In genomic region chr3:182081096-182081495, GRCh38 we compare ENCODE assay signal across 20 cellular contexts.
DNase-seq lines count a peak whose midpoint lies in the region; ATAC-seq, FAIRE-seq and TF ChIP-seq lines count a peak whose summit lies in the region.
"Had no signal": no experiment of that assay in that cellular context is flagged by ENCODE, and none has a peak within 500 bp of the region (broad histone marks: within the 10 kb centered on the region; RNA-seq: fewer than 3 reads in every experiment).

No MANE protein-coding gene starts in this region.

- dilution Hi-C loops in endothelial cell of umbilical vein (cut with MboI; ENCODE audit: extremely low pct_ligation_motif_present, low sequenced_read_pairs), result no loop called here

- no peaks in the 10 kb centered on the region for H3K36me3 Mint-ChIP-seq in neural progenitor cell

- H3K27ac ChIP-seq in HUES64 (ENCODE audit: low read depth, low read length), result peak overlapping the region; percentile 11; the same call in 1 of the 2 replicates
- no peak overlapping the region for H3K27ac ChIP-seq in endothelial cell of umbilical vein (ENCODE audit: insufficient read depth, low read depth, low read length)
- no peak overlapping the region for H3K27ac ChIP-seq in neural progenitor cell
- H3K27ac ChIP-seq: 22Rv1, C4-2B had no signal

- peak; percentile 18 for FAIRE-seq in endothelial cell of umbilical vein (lab: Jason Lieb, UNC)
- FAIRE-seq: A549, D721Med, GM12892, GM18507, HTR-8/SVneo had no signal

- ATAC-seq in HG02981 (IDR thresholded peaks at IDR 0.05; ENCODE audit: unreplicated experiment) (no peak), SK-N-SH treated with all-trans-retinoic acid at 6 μM for 48 hours (no peak)
- ATAC-seq: A549 had no signal

- H3F3A ChIP-seq in neural progenitor cell (ENCODE audit: low read depth), result no peaks in the 10 kb centered on the region

- H3K27ac Mint-ChIP-seq in neural progenitor cell, result no peak overlapping the region
- H3K27ac Mint-ChIP-seq: CD4-positive, alpha-beta T cell had no signal

- H3K4me1 ChIP-seq in HUES64 (ENCODE audit: insufficient read depth, low read length) (peaks cover 51% of the 10 kb centered on the region), endothelial cell of umbilical vein (ENCODE audit: control insufficient read depth, extremely low read depth, insufficient read depth, low read length) (no peaks in the 10 kb centered on the region), neural progenitor cell (peaks cover 29% of the 10 kb centered on the region)

- H4K20me1 ChIP-seq in endothelial cell of umbilical vein (replicated peaks; ENCODE audit: control insufficient read depth, extremely low read depth, insufficient read depth, low read length) (no peaks in the 10 kb centered on the region), neural progenitor cell (ENCODE audit: low read depth) (no peaks in the 10 kb centered on the region)

- H3K27me3 Mint-ChIP-seq in neural progenitor cell (ENCODE audit: insufficient read depth, low read depth), result peaks cover 3% of the 10 kb centered on the region
- H3K27me3 Mint-ChIP-seq: CD4-positive, alpha-beta T cell had no signal

- H3K9ac ChIP-seq in HUES64 (ENCODE audit: low read depth, low read length) (no peak overlapping the region), endothelial cell of umbilical vein (replicated peaks; ENCODE audit: extremely low read depth, insufficient read depth, low read length) (no peak overlapping the region), neural progenitor cell (no peak overlapping the region)

- no peak for TF ChIP-seq POLR2A in endothelial cell of umbilical vein (IDR thresholded peaks at IDR 0.05; ENCODE audit: low read depth, low read length)

- TF ChIP-seq CTCF in endothelial cell of umbilical vein (IDR thresholded peaks at IDR 0.05; ENCODE audit: extremely low read depth in 1 of 2, insufficient read depth in 1 of 2, low read depth in 1 of 2, low read length in 2 of 2) (no peak), neural progenitor cell (IDR thresholded peaks at IDR 0.05) (no peak)

- POLR2A ChIA-PET in endothelial cell of umbilical vein (lab: Charles Lee), result no interaction called here

- no peaks in the 10 kb centered on the region for H3K9me3 Mint-ChIP-seq in neural progenitor cell
- H3K9me3 Mint-ChIP-seq: CD4-positive, alpha-beta T cell had no signal

- no peak overlapping the region for H2AFZ ChIP-seq in endothelial cell of umbilical vein (ENCODE audit: low read depth, low read length)
- peak overlapping the region; percentile 79 for H2AFZ ChIP-seq in neural progenitor cell (replicated peaks)

- H3K79me2 ChIP-seq in endothelial cell of umbilical vein (ENCODE audit: control insufficient read depth, insufficient read depth, low read length), result no peaks in the 10 kb centered on the region
- H3K79me2 ChIP-seq in neural progenitor cell (ENCODE audit: low read depth), result no peaks in the 10 kb centered on the region

- CTCF ChIA-PET in endothelial cell of umbilical vein (lab: Charles Lee), result no interaction called here

- no TSS peak for BruUV-seq in endothelial cell of umbilical vein (replicated peaks; lab: Mats Ljungman, UMichigan)

- no peaks in the 10 kb centered on the region for H3K36me3 ChIP-seq in HUES64 (ENCODE audit: insufficient read depth, low read length)
- no peaks in the 10 kb centered on the region for H3K36me3 ChIP-seq in endothelial cell of umbilical vein (ENCODE audit: control insufficient read depth in 2 of 2, extremely low read depth in 1 of 2, insufficient read depth in 2 of 2, low read length in 2 of 2)
- no peaks in the 10 kb centered on the region for H3K36me3 ChIP-seq in neural progenitor cell

- no peaks in the 10 kb centered on the region for H3K27me3 ChIP-seq in HUES64 (ENCODE audit: insufficient read depth, low read length)
- no peaks in the 10 kb centered on the region for H3K27me3 ChIP-seq in endothelial cell of umbilical vein (ENCODE audit: control insufficient read depth in 2 of 2, insufficient read depth in 2 of 2, low read length in 2 of 2)
- H3K27me3 ChIP-seq in neural progenitor cell, result no peaks in the 10 kb centered on the region

- H3K4me3 ChIP-seq in HUES64 (ENCODE audit: low read length) (no peak overlapping the region), endothelial cell of umbilical vein (replicated peaks in 1 of 3; ENCODE audit: insufficient read depth in 1 of 3, low read depth in 1 of 3, low read length in 3 of 3) (no peak overlapping the region), neural progenitor cell (no peak overlapping the region)
- H3K4me3 ChIP-seq: A549 had no signal

- WGBS in HUES64, result 78% methylated on average over 4 of the region's 4 CpGs

- H3K4me3 Mint-ChIP-seq in neural progenitor cell, result no peak overlapping the region
- H3K4me3 Mint-ChIP-seq: CD4-positive, alpha-beta T cell had no signal

- peaks cover 12% of the 10 kb centered on the region for H3K4me1 Mint-ChIP-seq in neural progenitor cell

- DNase-seq in ELF-1 (ENCODE audit: low read depth, low spot score) (peak; percentile 49), endothelial cell of umbilical vein (ENCODE audit: low read depth, low spot score) (no peak), neural progenitor cell (ENCODE audit: low spot score) (no peak), NCI-H446 (lab: John Stamatoyannopoulos, UW) (no peak), NCI-H2196 treated with DMSO at 0.1 percent for 48 hours (lab: John Stamatoyannopoulos, UW; ENCODE audit: unreplicated experiment) (no peak)
- DNase-seq: AML-193; Caco-2; CD4-positive, alpha-beta T cell; GDM1; HCEC 1CT had no signal

- H3K9me1 ChIP-seq in endothelial cell of umbilical vein (replicated peaks; ENCODE audit: control insufficient read depth, extremely low read depth, insufficient read depth, low read length), result no peaks in the 10 kb centered on the region

- intact Hi-C loops in endothelial cell of umbilical vein (cut with micrococcal nuclease), result no loop called here

- no peaks in the 10 kb centered on the region for H3K9me3 ChIP-seq in HUES64 (ENCODE audit: insufficient read depth, low read depth, low read length)
- no peaks in the 10 kb centered on the region for H3K9me3 ChIP-seq in endothelial cell of umbilical vein (replicated peaks; ENCODE audit: control insufficient read depth, insufficient read depth, low read length)
- no peaks in the 10 kb centered on the region for H3K9me3 ChIP-seq in neural progenitor cell (ENCODE audit: low read depth)
- H3K9me3 ChIP-seq: A549, Caco-2 had no signal

- H3K4me2 ChIP-seq in endothelial cell of umbilical vein (ENCODE audit: insufficient read depth, low read length), result no peak overlapping the region
- no peak overlapping the region for H3K4me2 ChIP-seq in neural progenitor cell
- H3K4me2 ChIP-seq: A549 had no signal

TF ChIP-seq in endothelial cell of umbilical vein, 7 proteins besides CTCF, POLR2A, EP300 and RAD21:
- TF ChIP-seq EZH2 (IDR thresholded peaks at IDR 0.05; ENCODE audit: borderline replicate concordance, low read depth, low read length, severe bottlenecking) (no peak), MYC (IDR thresholded peaks at IDR 0.05; ENCODE audit: low read depth, low read length) (no peak), JUN (IDR thresholded peaks at IDR 0.05; ENCODE audit: borderline replicate concordance, insufficient read depth, insufficient read length, low read depth) (no peak)

TF ChIP-seq in SK-N-SH treated with all-trans-retinoic acid at 6 μM for 48 hours, 23 proteins besides CTCF, POLR2A, EP300 and RAD21:
- no peak for TF ChIP-seq CSDC2 (CRISPR knock-in tag; IDR thresholded peaks at IDR 0.05)
- TF ChIP-seq ZFP30 (CRISPR knock-in tag; IDR thresholded peaks at IDR 0.05), result no peak
- no peak for TF ChIP-seq TOX (CRISPR knock-in tag; IDR thresholded peaks at IDR 0.05; ENCODE audit: borderline replicate concordance)
- TF ChIP-seq ZFP3 (CRISPR knock-in tag; IDR thresholded peaks at IDR 0.05), result no peak
- TF ChIP-seq ISL1 (CRISPR knock-in tag; IDR thresholded peaks at IDR 0.05), result no peak
- TF ChIP-seq ESRRG (CRISPR knock-in tag; IDR thresholded peaks at IDR 0.05), result no peak
- TF ChIP-seq BACH2 (CRISPR knock-in tag; IDR thresholded peaks at IDR 0.05; ENCODE audit: borderline replicate concordance), result no peak
- no peak for TF ChIP-seq RARB (CRISPR knock-in tag; IDR thresholded peaks at IDR 0.05)
- no peak for TF ChIP-seq PATZ1 (CRISPR knock-in tag; IDR thresholded peaks at IDR 0.05; ENCODE audit: borderline replicate concordance)
- no peak for TF ChIP-seq TCF4 (CRISPR knock-in tag; IDR thresholded peaks at IDR 0.05; ENCODE audit: borderline replicate concordance)
- no peak for TF ChIP-seq ARNTL (CRISPR knock-in tag; IDR thresholded peaks at IDR 0.05; ENCODE audit: borderline replicate concordance, low read depth)
- TF ChIP-seq ZNF70 (CRISPR knock-in tag; IDR thresholded peaks at IDR 0.05), result no peak
- TF ChIP-seq CREB5 (CRISPR knock-in tag; IDR thresholded peaks at IDR 0.05; ENCODE audit: low read depth), result no peak
- no peak for TF ChIP-seq PPARA (CRISPR knock-in tag; IDR thresholded peaks at IDR 0.05; ENCODE audit: borderline replicate concordance)
TF ChIP-seq in SK-N-SH treated with all-trans-retinoic acid at 6 μM for 48 hours: peak in this region for 0.
